10 cellular contexts compared by ENCODE assay signal in genomic region chr10:101040851-101041250, GRCh38.
"Had no signal": no experiment of that assay in that cellular context is flagged by ENCODE, and none has a peak within 500 bp of the region (broad histone marks: within the 10 kb centered on the region; RNA-seq: fewer than 3 reads in every experiment).

No MANE protein-coding gene starts in this region.

- H3K36me3 ChIP-seq: cardiac muscle cell, neutrophil, prostate gland had no signal

- H3K27ac ChIP-seq: cardiac muscle cell, neutrophil had no signal

- H3K27me3 ChIP-seq: ascending aorta had no signal

- H3K9me3 ChIP-seq: ascending aorta, heart right ventricle, neutrophil, prostate gland had no signal

- H3K27ac Mint-ChIP-seq: activated CD8-positive, alpha-beta memory T cell treated with anti-CD3 and anti-CD28 coated beads, Interleukin-2, amount 10 ng/mL, durations not matched to agents 7 days and 5 days had no signal

- H3K9me3 Mint-ChIP-seq: activated T-cell treated with anti-CD3 and anti-CD28 coated beads, Interleukin-2, amount 50 U/mL, for 4 hours; T-helper 2 cell treated with Interferon-gamma antibody and Interleukin-4, amounts not matched to agents 5 μg/mL and 100 μg/mL, for 36 hours had no signal

- FAIRE-seq: urothelium cell line had no signal

- H3K4me3 Mint-ChIP-seq: activated CD8-positive, alpha-beta memory T cell treated with anti-CD3 and anti-CD28 coated beads, Interleukin-2, amount 10 ng/mL, durations not matched to agents 7 days and 5 days; T-helper 2 cell treated with Interferon-gamma antibody and Interleukin-4, amounts not matched to agents 5 μg/mL and 100 μg/mL, for 36 hours had no signal

- H3K4me3 ChIP-seq: ascending aorta, cardiac muscle cell, coronary artery, heart right ventricle, prostate gland had no signal
